9 cellular contexts compared by ENCODE assay signal in the genomic region with DNA sequence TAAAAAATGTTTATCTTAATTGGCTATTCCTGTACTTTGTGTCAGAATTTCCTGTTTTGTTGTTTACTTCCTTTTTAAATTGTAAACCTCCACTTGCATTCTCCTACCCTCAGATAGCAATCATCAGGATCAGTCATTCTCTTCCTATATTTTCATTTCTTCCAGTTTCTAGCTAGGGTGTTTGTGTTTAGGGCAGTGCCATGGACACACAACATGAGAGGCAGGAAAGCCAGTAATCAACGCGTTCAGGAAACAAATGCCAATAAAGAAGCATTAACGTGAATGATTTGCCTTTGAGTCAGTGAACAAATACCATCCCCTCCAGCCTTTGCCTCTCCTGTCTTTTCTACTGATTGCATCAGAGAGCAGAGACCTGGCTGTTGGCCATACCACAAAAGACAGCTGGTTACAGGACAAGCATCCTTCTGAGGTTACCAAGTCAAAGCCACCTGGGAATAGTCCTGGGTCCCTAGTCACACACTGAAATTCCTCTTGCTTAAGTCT. TPM values are rescaled to one million over a fixed set of nuclear protein-coding genes. Genes with fewer than 3 reads are reported as not detected.
A peak's percentile ranks its signal among the peaks of the same experiment; 100 is the strongest.
DNase-seq lines count a peak whose midpoint lies in the region; ATAC-seq and TF ChIP-seq lines count a peak whose summit lies in the region.
"Had no signal": no experiment of that assay in that cellular context is flagged by ENCODE, and none has a peak within 500 bp of the region (broad histone marks: within the 10 kb centered on the region; RNA-seq: fewer than 3 reads in every experiment).

No MANE protein-coding gene starts in this region.

- TF ChIP-seq CTCF in mammary epithelial cell (conservative IDR thresholded peaks at IDR 0.05 in 1 of 2, IDR thresholded peaks at IDR 0.05 in 1 of 2; ENCODE audit: extremely low read depth in 1 of 2, insufficient read depth in 1 of 2, low read depth in 1 of 2, low read length in 2 of 2): no peak

- no peaks in the 10 kb centered on the region for H3K79me2 ChIP-seq in mammary epithelial cell (ENCODE audit: insufficient read depth, low read length)

- H2AFZ ChIP-seq in mammary epithelial cell (ENCODE audit: low read depth, low read length): no peak overlapping the region

- CTCF ChIA-PET in mammary epithelial cell (lab: Charles Lee; ENCODE audit: low non-redundant PET): interaction anchor here (0.6 to 0.8 kb wide), 2 partner anchors 51 to 1121 kb away, joined by 4 read pairs; no protein-coding TSS in a partner anchor

- H3K4me2 ChIP-seq in mammary epithelial cell (ENCODE audit: insufficient read depth, low read depth, low read length): peak overlapping the region; percentile 59

- in situ Hi-C loops in mammary epithelial cell (cut with MboI; ENCODE audit: low sequenced_read_pairs in 2 of 2): loop anchor here (5.0 kb wide), 1 partner anchor 53 kb away; no protein-coding TSS in a partner anchor

- no peak overlapping the region for H3K27ac Mint-ChIP-seq in effector memory CD8-positive, alpha-beta T cell

- dilution Hi-C loops in mammary epithelial cell (cut with HindIII; ENCODE audit: low sequenced_read_pairs): loop anchor here (5.0 kb wide), 1 partner anchor 78 kb away; no protein-coding TSS in a partner anchor

- WGBS in mammary epithelial cell (ENCODE audit: low coverage, missing lambda C conversion rate): 7% methylated on average over 3 of the region's 3 CpGs

- H3K27me3 ChIP-seq in mammary epithelial cell (ENCODE audit: insufficient read depth, low read length): no peaks in the 10 kb centered on the region

- DNase-seq in DMS153 (lab: John Stamatoyannopoulos, UW) (peak; percentile 97), NCI-H2107 (lab: John Stamatoyannopoulos, UW) (peak; percentile 81), mammary epithelial cell (peak; percentile 99), non-pigmented ciliary epithelial cell (ENCODE audit: low read depth) (peak; percentile 95), NCI-H2081 treated with DMSO at 0.1 percent for 48 hours (lab: John Stamatoyannopoulos, UW) (no peak)
- DNase-seq in activated CD8-positive, alpha-beta memory T cell treated with anti-CD3 and anti-CD28 coated beads, Interleukin-2, amount 50 U/mL, for 48 hours: no peak
- no peak for DNase-seq in effector memory CD8-positive, alpha-beta T cell

- H3K9ac ChIP-seq in mammary epithelial cell (ENCODE audit: insufficient read depth, low read length): peak overlapping the region; percentile 68

- H3K4me3 ChIP-seq in mammary epithelial cell (replicated peaks in 1 of 3; ENCODE audit: insufficient read depth in 1 of 3, low read depth in 2 of 3, low read length in 3 of 3): no peak overlapping the region

- no peaks in the 10 kb centered on the region for H4K20me1 ChIP-seq in mammary epithelial cell (ENCODE audit: insufficient read depth, low read length)

- intact Hi-C loops in mammary epithelial cell (cut with micrococcal nuclease): loop anchor here (1.0 to 2.0 kb wide), 6 partner anchors 45 to 85 kb away; no protein-coding TSS in a partner anchor

- H3K4me3 Mint-ChIP-seq in effector memory CD8-positive, alpha-beta T cell: no peak overlapping the region
- H3K4me3 Mint-ChIP-seq: central memory CD8-positive, alpha-beta T cell had no signal

- peaks cover 32 to 51% of the 10 kb centered on the region in 2 donors for H3K27me3 Mint-ChIP-seq in effector memory CD8-positive, alpha-beta T cell

- TSS peak; percentile 94 for BruUV-seq in mammary epithelial cell (replicated peaks; lab: Mats Ljungman, UMichigan)

- peak overlapping the region; percentile 97 for H3K27ac ChIP-seq in mammary epithelial cell (ENCODE audit: insufficient read depth, low read depth, low read length)

- peaks cover 0 to 2% of the 10 kb centered on the region in 2 donors for H3K9me3 Mint-ChIP-seq in effector memory CD8-positive, alpha-beta T cell
- H3K9me3 Mint-ChIP-seq: central memory CD8-positive, alpha-beta T cell had no signal

- no peaks in the 10 kb centered on the region for H3K4me1 Mint-ChIP-seq in effector memory CD8-positive, alpha-beta T cell (ENCODE audit: low read depth in 2 of 2)
- H3K4me1 Mint-ChIP-seq: central memory CD8-positive, alpha-beta T cell had no signal

- no peaks in the 10 kb centered on the region for H3K36me3 ChIP-seq in mammary epithelial cell (ENCODE audit: insufficient read depth, low read length)

- H3K4me1 ChIP-seq in mammary epithelial cell (ENCODE audit: insufficient read depth, low read length): peaks cover 24% of the 10 kb centered on the region

- H3K36me3 Mint-ChIP-seq in effector memory CD8-positive, alpha-beta T cell (ENCODE audit: insufficient read depth): no peaks in the 10 kb centered on the region

- no peaks in the 10 kb centered on the region for H3K9me3 ChIP-seq in mammary epithelial cell (replicated peaks; ENCODE audit: insufficient read depth, low read length)

- no peak for ATAC-seq in HG02763 (IDR thresholded peaks at IDR 0.05; ENCODE audit: unreplicated experiment)
- no peak for ATAC-seq in effector memory CD8-positive, alpha-beta T cell (replicated peaks)

RNA-seq across cellular contexts. Expression of a gene that starts 56.7 kb away (rescaled TPM):
- total RNA-seq in mammary epithelial cell: 100 to 1,000 TPM; 158 to 363 TPM
- polyA plus RNA-seq in mammary epithelial cell: 280 TPM
- polyA minus RNA-seq in mammary epithelial cell: 170 TPM

Comparison
In these comparisons a context has a peak if more than half of its experiments do, and no peak if none do; other contexts are left out.
1. DNase-seq: peak in DMS153 (single experiment), NCI-H2107 (single experiment), mammary epithelial cell (single experiment) and non-pigmented ciliary epithelial cell (single experiment); none in activated CD8-positive, alpha-beta memory T cell treated with anti-CD3 and anti-CD28 coated beads, Interleukin-2, amount 50 U/mL, for 48 hours (single experiment), NCI-H2081 treated with DMSO at 0.1 percent for 48 hours (single experiment) and effector memory CD8-positive, alpha-beta T cell (0 of 3).